Comparison of ENCODE assay signal across 11 cellular contexts in genomic region chr9:75085640-75086039, GRCh38. TPM values are rescaled to one million over a fixed set of nuclear protein-coding genes. Genes with fewer than 3 reads are reported as not detected.
A peak's percentile ranks its signal among the peaks of the same experiment; 100 is the strongest.
DNase-seq lines count a peak whose midpoint lies in the region; ATAC-seq and TF ChIP-seq lines count a peak whose summit lies in the region.
"Had no signal": no experiment of that assay in that cellular context is flagged by ENCODE, and none has a peak within 500 bp of the region (broad histone marks: within the 10 kb centered on the region; RNA-seq: fewer than 3 reads in every experiment).

No MANE protein-coding gene starts in this region.

- H3K36me3 ChIP-seq in CD4-positive, alpha-beta memory T cell (ENCODE audit: insufficient read depth, low read length) = peaks cover 15% of the 10 kb centered on the region
- H3K36me3 ChIP-seq in osteoblast (ENCODE audit: insufficient read depth, low read length) = peaks cover 12% of the 10 kb centered on the region
- H3K36me3 ChIP-seq: neural progenitor cell had no signal

- POLR2A ChIA-PET in CD4-positive, alpha-beta memory T cell (lab: Charles Lee; ENCODE audit: partially characterized antibody) = interaction anchor here (0.9 to 10.7 kb wide), 7 partner anchors 10 to 1309 kb away, joined by 5 to 251 read pairs (median 40); partner anchors contain the start of genes C9orf40, CARNMT1 and RFK

- peaks cover 43 to 76% (median 48%) of the 10 kb centered on the region in 4 donors for H3K4me1 Mint-ChIP-seq in CD4-positive, alpha-beta memory T cell
- peaks cover 32% of the 10 kb centered on the region for H3K4me1 Mint-ChIP-seq in dendritic cell treated with granulocyte-macrophage colony-stimulating factor and Interleukin-4, amounts not matched to agents 40 ng/mL and 50 ng/mL, for 4 days (ENCODE audit: low read depth)

- peaks cover 35% of the 10 kb centered on the region for H3K79me2 ChIP-seq in osteoblast (ENCODE audit: insufficient read depth, low read length)

- no peaks in the 10 kb centered on the region for H3K9me3 ChIP-seq in CD4-positive, alpha-beta memory T cell (ENCODE audit: control insufficient read depth in 1 of 2, low read length in 2 of 2)
- no peaks in the 10 kb centered on the region for H3K9me3 ChIP-seq in osteoblast (ENCODE audit: low read depth, low read length)
- H3K9me3 ChIP-seq: body of pancreas had no signal

- peak overlapping the region; percentile 89 for H3K4me2 ChIP-seq in osteoblast (ENCODE audit: insufficient read depth, low read length)
- H3K4me2 ChIP-seq: neural progenitor cell had no signal

- H4K20me1 ChIP-seq in osteoblast (ENCODE audit: insufficient read depth, low read length) = peaks cover 7% of the 10 kb centered on the region

- H3K36me3 Mint-ChIP-seq in CD4-positive, alpha-beta memory T cell = peaks cover 19 to 55% of the 10 kb centered on the region in 2 donors
- H3K36me3 Mint-ChIP-seq in dendritic cell treated with granulocyte-macrophage colony-stimulating factor and Interleukin-4, amounts not matched to agents 40 ng/mL and 50 ng/mL, for 4 days (ENCODE audit: low read depth) = peaks cover 55% of the 10 kb centered on the region
- H3K36me3 Mint-ChIP-seq: neural progenitor cell had no signal

- peak overlapping the region; percentile 89 to 97 for H3K4me3 ChIP-seq in CD4-positive, alpha-beta memory T cell (ENCODE audit: low read length in 2 of 2)
- H3K4me3 ChIP-seq in osteoblast (ENCODE audit: insufficient read depth, low read length) = no peak overlapping the region
- H3K4me3 ChIP-seq: body of pancreas, neural progenitor cell had no signal

- peaks cover 55% of the 10 kb centered on the region for H3K4me1 ChIP-seq in CD4-positive, alpha-beta memory T cell (ENCODE audit: insufficient read depth, low read length)
- peaks cover 15% of the 10 kb centered on the region for H3K4me1 ChIP-seq in osteoblast (ENCODE audit: insufficient read depth, low read length)
- H3K4me1 ChIP-seq: neural progenitor cell had no signal

- no peak overlapping the region for H2AFZ ChIP-seq in osteoblast (ENCODE audit: low read length)
- H2AFZ ChIP-seq: neural progenitor cell had no signal

- H3K9me3 Mint-ChIP-seq in CD4-positive, alpha-beta memory T cell = no peaks in the 10 kb centered on the region
- no peaks in the 10 kb centered on the region for H3K9me3 Mint-ChIP-seq in dendritic cell treated with granulocyte-macrophage colony-stimulating factor and Interleukin-4, amounts not matched to agents 40 ng/mL and 50 ng/mL, for 4 days
- H3K9me3 Mint-ChIP-seq: neural progenitor cell had no signal

- DNase-seq in CD4-positive, alpha-beta memory T cell = no peak
- peak; percentile 36 for DNase-seq in NCI-H69 (lab: John Stamatoyannopoulos, UW)
- DNase-seq in osteoblast (ENCODE audit: insufficient read length, low spot score, missing footprints) = no peak
- DNase-seq in NCI-H226 = no peak
- no peak for DNase-seq in putamen (ENCODE audit: low spot score)
- DNase-seq in SK-N-DZ (ENCODE audit: low spot score) = no peak
- DNase-seq in left lobe of liver (ENCODE audit: low spot score) = no peak
- DNase-seq: body of pancreas, SHP77 treated with DMSO at 0.1 percent for 48 hours had no signal

- peak overlapping the region in 6 of 7 donors; percentile 73 to 95 (median 86) for H3K27ac Mint-ChIP-seq in CD4-positive, alpha-beta memory T cell
- H3K27ac Mint-ChIP-seq in dendritic cell treated with granulocyte-macrophage colony-stimulating factor and Interleukin-4, amounts not matched to agents 40 ng/mL and 50 ng/mL, for 4 days = peak overlapping the region; percentile 84
- H3K27ac Mint-ChIP-seq: neural progenitor cell had no signal

- no peaks in the 10 kb centered on the region for H3K27me3 Mint-ChIP-seq in CD4-positive, alpha-beta memory T cell
- no peaks in the 10 kb centered on the region for H3K27me3 Mint-ChIP-seq in dendritic cell treated with granulocyte-macrophage colony-stimulating factor and Interleukin-4, amounts not matched to agents 40 ng/mL and 50 ng/mL, for 4 days

- CTCF ChIA-PET in CD4-positive, alpha-beta memory T cell (lab: Charles Lee; ENCODE audit: partially characterized antibody) = interaction anchor here (0.8 to 5.7 kb wide), 18 partner anchors 10 to 311 kb away, joined by 3 to 21 read pairs (median 4); partner anchors contain the start of gene CARNMT1

- intact Hi-C loops in CD4-positive, alpha-beta memory T cell (cut with micrococcal nuclease) = loop anchor here (5.0 kb wide), 1 partner anchor 1928 kb away; no protein-coding TSS in a partner anchor
- intact Hi-C loops in dendritic cell treated with granulocyte-macrophage colony-stimulating factor and Interleukin-4, amounts not matched to agents 40 ng/mL and 50 ng/mL, for 4 days (cut with micrococcal nuclease) = loop anchor here (5.0 kb wide), 2 partner anchors 133 to 1933 kb away; partner anchors contain the start of genes ANXA1 and C9orf40

- no peak for ATAC-seq in left lobe of liver
- ATAC-seq: body of pancreas had no signal

- TF ChIP-seq CTCF in osteoblast (IDR thresholded peaks at IDR 0.05; ENCODE audit: extremely low read depth, low read depth, low read length) = no peak

- no peaks in the 10 kb centered on the region for H3K27me3 ChIP-seq in CD4-positive, alpha-beta memory T cell (ENCODE audit: insufficient read depth, low read length)
- no peaks in the 10 kb centered on the region for H3K27me3 ChIP-seq in osteoblast (ENCODE audit: insufficient read depth, low read length)
- H3K27me3 ChIP-seq: body of pancreas had no signal

- peak overlapping the region; percentile 78 to 97 (median 88) for H3K4me3 Mint-ChIP-seq in CD4-positive, alpha-beta memory T cell
- H3K4me3 Mint-ChIP-seq in dendritic cell treated with granulocyte-macrophage colony-stimulating factor and Interleukin-4, amounts not matched to agents 40 ng/mL and 50 ng/mL, for 4 days = peak overlapping the region; percentile 80
- H3K4me3 Mint-ChIP-seq: neural progenitor cell had no signal

- peak overlapping the region; percentile 92 for H3K27ac ChIP-seq in CD4-positive, alpha-beta memory T cell (ENCODE audit: low read depth, low read length)
- H3K27ac ChIP-seq in osteoblast (ENCODE audit: low read depth, low read length) = no peak overlapping the region
- H3K27ac ChIP-seq: neural progenitor cell had no signal

RNA-seq across cellular contexts. Expression of gene NMRK1, which starts 2.3 kb away (rescaled TPM):
- total RNA-seq in CD4-positive, alpha-beta memory T cell = 100 to 1,000 TPM; 111 to 113 TPM
- polyA plus RNA-seq in CD4-positive, alpha-beta memory T cell = 100 to 1,000 TPM in 1 of 2 donors, 10 to 100 TPM in 1; 81.3 to 131 TPM
- total RNA-seq in osteoblast = 21.4 and 29.2 TPM in 2 replicates
- polyA plus RNA-seq in SK-N-DZ (2014; cell fraction: cytosol; rRNA removed) = 0.82 and 1.2 TPM in 2 replicates
- 0.97 and 1.9 TPM in 2 replicates for polyA plus RNA-seq in SK-N-DZ (2014; cell fraction: nucleus; rRNA removed)
- 32.9 TPM for total RNA-seq in left lobe of liver

RNA-seq across cellular contexts. Expression of gene OSTF1, which starts 2.7 kb away (rescaled TPM):
- total RNA-seq in CD4-positive, alpha-beta memory T cell = 10 to 100 TPM; 59.8 to 60.8 TPM
- polyA plus RNA-seq in CD4-positive, alpha-beta memory T cell = 100 to 1,000 TPM; 178 to 188 TPM
- total RNA-seq in osteoblast (30.0 and 35.1 TPM in 2 replicates), left lobe of liver (25.7 TPM)
- polyA plus RNA-seq in SK-N-DZ (2014; cell fraction: cytosol; rRNA removed) = 2.1 and 2.4 TPM in 2 replicates
- polyA plus RNA-seq in SK-N-DZ (2014; cell fraction: nucleus; rRNA removed) = 1.3 and 1.4 TPM in 2 replicates

RNA-seq across cellular contexts. Expression of gene CARNMT1, which starts 57.5 kb away (rescaled TPM):
- total RNA-seq in CD4-positive, alpha-beta memory T cell = 10 to 100 TPM; 28.7 to 29.4 TPM
- 10 to 100 TPM; 12.5 to 12.9 TPM for polyA plus RNA-seq in CD4-positive, alpha-beta memory T cell
- total RNA-seq in osteoblast (27.1 and 33.3 TPM in 2 replicates), left lobe of liver (13.8 TPM)
- 8.3 and 10.8 TPM in 2 replicates for polyA plus RNA-seq in SK-N-DZ (2014; cell fraction: cytosol; rRNA removed)
- 8.6 and 10.0 TPM in 2 replicates for polyA plus RNA-seq in SK-N-DZ (2014; cell fraction: nucleus; rRNA removed)
